Comparison of ENCODE assay signal across 19 cellular contexts in genomic region chr3:126354776-126355175, GRCh38. TPM values are rescaled to one million over a fixed set of nuclear protein-coding genes. Genes with fewer than 3 reads are reported as not detected.
DNase-seq lines count a peak whose midpoint lies in the region; ATAC-seq and TF ChIP-seq lines count a peak whose summit lies in the region.
"Had no signal": no experiment of that assay in that cellular context is flagged by ENCODE, and none has a peak within 500 bp of the region (broad histone marks: within the 10 kb centered on the region; RNA-seq: fewer than 3 reads in every experiment).

No MANE protein-coding gene starts in this region.

- peaks cover 0 to 12% (median 3%) of the 10 kb centered on the region in 4 donors for H3K27me3 ChIP-seq in upper lobe of left lung

- WGBS in upper lobe of left lung, 2 donors: 58 to 78% methylated on average over 6 to 7 of the region's 7 CpGs

- no peak for TF ChIP-seq EP300 in upper lobe of left lung (IDR thresholded peaks at IDR 0.05)

- peak; percentile 30 for DNase-seq in NCI-H2107 treated with DMSO at 0.1 percent for 48 hours (lab: John Stamatoyannopoulos, UW; ENCODE audit: unreplicated experiment)
- no peak for DNase-seq in NCI-H2107 (lab: John Stamatoyannopoulos, UW)
- DNase-seq in left ventricle myocardium superior: no peak
- peak; percentile 70 for DNase-seq in posterior vena cava (ENCODE audit: low spot score)
- DNase-seq in upper lobe of left lung: peak in 1 of 2 donors; percentile 45
- DNase-seq in NCI-H1436 (lab: John Stamatoyannopoulos, UW): no peak
- DNase-seq in activated CD4-positive, alpha-beta T cell treated with anti-CD3 and anti-CD28 coated beads for 1 hour: no peak
- no peak for DNase-seq in NCI-H524 (lab: John Stamatoyannopoulos, UW)
- DNase-seq: 8988T; activated CD4-positive, alpha-beta T cell treated with anti-CD3 and anti-CD28 coated beads for 36 hours; activated T-cell treated with anti-CD3 and anti-CD28 coated beads, Interleukin-2, amount 50 U/mL, for 48 hours; CD4-positive, alpha-beta memory T cell; HCEC 1CT; islet precursor cell; NCI-H1930; SHP77 treated with DMSO at 0.1 percent for 48 hours had no signal

- no peak for TF ChIP-seq CTCF in upper lobe of left lung (IDR thresholded peaks at IDR 0.05)

- peak overlapping the region in 2 of 4 donors; percentile 3 to 91 for H3K4me3 ChIP-seq in upper lobe of left lung

- peak overlapping the region; percentile 91 to 98 (median 94) for H3K27ac ChIP-seq in upper lobe of left lung

- no peaks in the 10 kb centered on the region for H3K9me3 ChIP-seq in upper lobe of left lung

- intact Hi-C loops in left ventricle myocardium superior (cut with micrococcal nuclease): no loop called here
- intact Hi-C loops in posterior vena cava (cut with DNase I): loop anchor here (1.0 to 10.0 kb wide), 2 partner anchors 40 to 90 kb away; partner anchors contain the start of gene CFAP100 (in 1 of the 2)

- TF ChIP-seq POLR2A in upper lobe of left lung (IDR thresholded peaks at IDR 0.05): no peak

- peak; percentile 1 for ATAC-seq in left ventricle myocardium superior
- no peak for ATAC-seq in upper lobe of left lung (ENCODE audit: low FRiP score in 2 of 2)
- ATAC-seq: activated CD4-positive, alpha-beta T cell treated with anti-CD3 and anti-CD28 coated beads for 36 hours had no signal

- peaks cover 6 to 23% (median 14%) of the 10 kb centered on the region in 4 donors for H3K36me3 ChIP-seq in upper lobe of left lung

- H3K4me1 ChIP-seq in upper lobe of left lung: peaks cover 30 to 79% (median 72%) of the 10 kb centered on the region in 4 donors

RNA-seq across cellular contexts. Expression of gene KLF15, which starts 2.4 kb away (rescaled TPM):
- total RNA-seq in left ventricle myocardium superior (28.5 TPM), posterior vena cava (10 to 100 TPM; 10.6 to 15.5 TPM), upper lobe of left lung (10 to 100 TPM; 21.6 to 52.4 (median 38.3) TPM)

RNA-seq across cellular contexts. Expression of gene CFAP100, which starts 39.9 kb away (rescaled TPM):
- total RNA-seq in left ventricle myocardium superior (not detected), posterior vena cava (not detected), upper lobe of left lung (10 to 100 TPM in 4 of 6 donors, 1 to 10 TPM in 1, under 1 TPM in 1; 0.09 to 57.9 (median 21.6) TPM)
- total RNA-seq: activated CD4-positive, alpha-beta T cell treated with anti-CD3 and anti-CD28 coated beads for 36 hours; CD4-positive, alpha-beta memory T cell; Daoy; HT1080; myocyte had no signal

Comparison
In these comparisons a context has a peak if more than half of its experiments do, and no peak if none do; other contexts are left out.
1. DNase-seq: peak in NCI-H2107 treated with DMSO at 0.1 percent for 48 hours (single experiment) and posterior vena cava (single experiment); none in NCI-H2107 (single experiment), left ventricle myocardium superior (single experiment), NCI-H1436 (single experiment), activated CD4-positive, alpha-beta T cell treated with anti-CD3 and anti-CD28 coated beads for 1 hour (single experiment) and NCI-H524 (0 of 2).